ENCODE assay signal across 9 cellular contexts in genomic region chr1:158176849-158177704, GRCh38. TPM values are rescaled to one million over a fixed set of nuclear protein-coding genes. Genes with fewer than 3 reads are reported as not detected.
DNase-seq lines count a peak whose midpoint lies in the region; ATAC-seq and TF ChIP-seq lines count a peak whose summit lies in the region.
"Not testable (repeated sequence)": the region's sequence is repeated elsewhere in the genome, so short reads cannot be mapped to it uniquely, and the experiment has no call there.
"Had no signal": no experiment of that assay in that cellular context is flagged by ENCODE, and none has a peak within 500 bp of the region (broad histone marks: within the 10 kb centered on the region; RNA-seq: fewer than 3 reads in every experiment).

No MANE protein-coding gene starts in this region.

- H3K36me3 Mint-ChIP-seq in WTC11 = not testable (repeated sequence)

- DNase-seq in BJ (ENCODE audit: low read depth); WTC11 (ENCODE audit: low spot score); dorsolateral prefrontal cortex; heart right ventricle; mucosa of descending colon; transverse colon: not testable (repeated sequence)

- TF ChIP-seq POLR2A in transverse colon (IDR thresholded peaks at IDR 0.05) = not testable (repeated sequence)

- H3K4me1 Mint-ChIP-seq in WTC11 = peaks cover 38% of the 10 kb centered on the region

- peak overlapping the region; percentile 36 for H3K4me3 ChIP-seq in BJ (ENCODE audit: low read depth, low read length)
- peak overlapping the region; percentile 34 for H3K4me3 ChIP-seq in KMS-11 (IDR thresholded peaks at IDR 0.05; ENCODE audit: insufficient read depth, low read depth, low read length)
- peak overlapping the region; percentile 21 to 73 (median 51) for H3K4me3 ChIP-seq in dorsolateral prefrontal cortex
- H3K4me3 ChIP-seq in heart right ventricle = peak overlapping the region; percentile 18 to 63 (median 53)
- not testable (repeated sequence) for H3K4me3 ChIP-seq in mucosa of descending colon
- peak overlapping the region; percentile 16 for H3K4me3 ChIP-seq in rectal smooth muscle tissue (ENCODE audit: low read length)
- peak overlapping the region; percentile 12 to 63 (median 36) for H3K4me3 ChIP-seq in transverse colon

- not testable (repeated sequence) for H3K27ac ChIP-seq in KMS-11; dorsolateral prefrontal cortex; rectal smooth muscle tissue (ENCODE audit: low read depth, low read length)
- H3K27ac ChIP-seq in heart right ventricle (peak overlapping the region in 5 of 10 donors; percentile 1 to 70 (median 59)), transverse colon (peak overlapping the region; percentile 7 to 74 (median 46))

- in situ Hi-C loops in transverse colon (cut with MboI; ENCODE audit: low pct_ligation_motif_present in 1 of 4, low pct_unique_long_range_greater_than_20kb in 1 of 4, low sequenced_read_pairs in 3 of 4) = not testable (repeated sequence)

- not testable (repeated sequence) for TF ChIP-seq EP300 in transverse colon (IDR thresholded peaks at IDR 0.05; ENCODE audit: low read depth)

- H3K27me3 ChIP-seq in BJ (ENCODE audit: control insufficient read depth, insufficient read depth, low read length) (peaks cover 28% of the 10 kb centered on the region), KMS-11 (ENCODE audit: insufficient read depth, low read depth) (peaks cover 12% of the 10 kb centered on the region; the same call in 1 of the 2 replicates), dorsolateral prefrontal cortex (peaks cover 0 to 50% (median 29%) of the 10 kb centered on the region in 45 donors), heart right ventricle (peaks cover 0 to 14% (median 2%) of the 10 kb centered on the region in 7 donors), transverse colon (peaks cover 17% of the 10 kb centered on the region)
- not testable (repeated sequence) for H3K27me3 ChIP-seq in rectal smooth muscle tissue (ENCODE audit: control insufficient read depth, insufficient read depth, low read length)

- intact Hi-C loops in dorsolateral prefrontal cortex (cut with DNase I); heart right ventricle (cut with DNase I); mucosa of descending colon (cut with DNase I, micrococcal nuclease); transverse colon (cut with DNase I; ENCODE audit: low total_unique reads): not testable (repeated sequence)

- not testable (repeated sequence) for H3K9ac ChIP-seq in KMS-11; rectal smooth muscle tissue (ENCODE audit: low read length)

- 47% methylated on average over 20 of the region's 20 CpGs for WGBS in heart right ventricle, 2 donors
- WGBS in transverse colon (ENCODE audit: low coverage in 1 of 2), 2 donors = 36 to 59% methylated on average over 7 to 20 of the region's 20 CpGs

- H3K36me3 ChIP-seq in BJ (ENCODE audit: control insufficient read depth, insufficient read depth, low read length); KMS-11 (ENCODE audit: insufficient read depth); heart right ventricle; mucosa of descending colon (ENCODE audit: low read depth); rectal smooth muscle tissue (ENCODE audit: control insufficient read depth, insufficient read depth, low read length); transverse colon: not testable (repeated sequence)

- H3K9me3 ChIP-seq in heart right ventricle, mucosa of descending colon, transverse colon: not testable (repeated sequence)

- POLR2A ChIA-PET in BJ (lab: Charles Lee) = not testable (repeated sequence)
- POLR2A ChIA-PET in WTC11 (lab: Charles Lee) = interaction anchor here (1.1 kb wide), 1 partner anchor 52 kb away, joined by 3 read pairs; no protein-coding TSS in a partner anchor

- H3K27ac Mint-ChIP-seq in WTC11 = not testable (repeated sequence)

- H3K4me2 ChIP-seq in KMS-11 = not testable (repeated sequence)

- CTCF ChIA-PET in BJ (lab: Yijun Ruan, JAX) (interaction anchor here (1.0 to 1.3 kb wide), 2 partner anchors 27 to 55 kb away, joined by 3 to 4 read pairs; no protein-coding TSS in a partner anchor), WTC11 (lab: Charles Lee) (interaction anchor here (0.6 to 1.5 kb wide), 7 partner anchors 14 to 319 kb away, joined by 3 to 9 read pairs (median 3); no protein-coding TSS in a partner anchor)

- not testable (repeated sequence) for H3K79me2 ChIP-seq in KMS-11 (ENCODE audit: insufficient read depth, low read depth)

- H3K27me3 Mint-ChIP-seq in WTC11 (ENCODE audit: low read depth) = peaks cover 76% of the 10 kb centered on the region

- not testable (repeated sequence) for H2AFZ ChIP-seq in KMS-11 (ENCODE audit: low read depth)

- H4K20me1 ChIP-seq in KMS-11 (ENCODE audit: insufficient read depth) = not testable (repeated sequence)

- H3K4me1 ChIP-seq in KMS-11 (ENCODE audit: low read depth, poor library complexity, severe bottlenecking); rectal smooth muscle tissue (ENCODE audit: control insufficient read depth, insufficient read depth, low read length): not testable (repeated sequence)
- H3K4me1 ChIP-seq in heart right ventricle (peaks cover 0 to 39% (median 21%) of the 10 kb centered on the region in 9 donors), mucosa of descending colon (ENCODE audit: low read depth) (peaks cover 19% of the 10 kb centered on the region), transverse colon (peaks cover 0 to 48% (median 17%) of the 10 kb centered on the region in 4 donors)

- peak overlapping the region; percentile 66 for H3K4me3 Mint-ChIP-seq in WTC11

- not testable (repeated sequence) for TF ChIP-seq CTCF in BJ (IDR thresholded peaks at IDR 0.05; ENCODE audit: insufficient read depth, low read depth, low read length); KMS-11 (conservative IDR thresholded peaks at IDR 0.05; ENCODE audit: low read depth, low read length); WTC11 (IDR thresholded peaks at IDR 0.05); dorsolateral prefrontal cortex (IDR thresholded peaks at IDR 0.05 in 54 of 56, conservative IDR thresholded peaks at IDR 0.05 in 2 of 56; ENCODE audit: low read depth in 1 of 56, partially characterized antibody in 56 of 56); heart right ventricle (IDR thresholded peaks at IDR 0.05); mucosa of descending colon (IDR thresholded peaks at IDR 0.05); transverse colon (IDR thresholded peaks at IDR 0.05)

- not testable (repeated sequence) for H3K9me3 Mint-ChIP-seq in WTC11

- ATAC-seq in WTC11 = peak; percentile 9
- peak in 1 of 8 donors; percentile 44 for ATAC-seq in heart right ventricle
- peak; percentile 22 for ATAC-seq in mucosa of descending colon

RNA-seq across cellular contexts. Expression of gene CD1D, which starts 3.6 kb away (rescaled TPM):
- 0.06 and 0.12 TPM in 2 replicates for polyA plus RNA-seq in BJ (2011; rRNA removed)
- polyA minus RNA-seq in BJ (2011; rRNA and poly(A)+ RNA removed) = not detected in 2 replicates
- 3.8 to 4.7 TPM (median 3.9 TPM) in 3 replicates for total RNA-seq in WTC11 (2021)
- total RNA-seq in dorsolateral prefrontal cortex = 1 to 10 TPM in 2 of 120 experiments, under 1 TPM in 76, not detected in 42; 0.14 to 1.2 (median 0.35) TPM
- total RNA-seq in heart right ventricle = 1 to 10 TPM in 8 of 10 donors, under 1 TPM in 2; 0.67 to 5.9 (median 2.0) TPM
- polyA plus RNA-seq in heart right ventricle = 1 to 10 TPM; 1.8 to 4.6 TPM
- total RNA-seq in mucosa of descending colon = 1 to 10 TPM; 2.4 to 7.5 (median 5.4) TPM
- 10 to 100 TPM in 1 of 4 donors, 1 to 10 TPM in 3; 1.4 to 11.2 (median 4.1) TPM for total RNA-seq in transverse colon
- total RNA-seq: HepG2 had no signal
- polyA plus RNA-seq: HepG2 had no signal
